Comparison of ENCODE assay signal across 8 cellular contexts in genomic region chr2:196277002-196277401, GRCh38.
DNase-seq lines count a peak whose midpoint lies in the region; ATAC-seq, FAIRE-seq and TF ChIP-seq lines count a peak whose summit lies in the region.

No MANE protein-coding gene starts in this region.

- ATAC-seq in lung (ENCODE audit: insufficient read depth, low FRiP score) (no peak), HG02870 (IDR thresholded peaks at IDR 0.05; ENCODE audit: unreplicated experiment) (no peak)

- no peaks in the 10 kb centered on the region for H3K9me3 ChIP-seq in adrenal gland (replicated peaks in 1 of 3)
- H3K9me3 ChIP-seq in lung (ENCODE audit: control insufficient read depth in 2 of 2, insufficient read depth in 1 of 2, low read length in 1 of 2) = no peaks in the 10 kb centered on the region

- H3K27me3 ChIP-seq in adrenal gland = no peaks in the 10 kb centered on the region
- no peaks in the 10 kb centered on the region for H3K27me3 ChIP-seq in lung (ENCODE audit: control insufficient read depth, insufficient read depth)

- peaks cover 9 to 27% of the 10 kb centered on the region in 2 donors for H3K4me1 ChIP-seq in adrenal gland (replicated peaks in 1 of 2)
- H3K4me1 ChIP-seq in lung (ENCODE audit: control insufficient read depth in 2 of 2, insufficient read depth in 2 of 2, low read length in 2 of 2) = peaks cover 2 to 4% of the 10 kb centered on the region in 2 donors

- FAIRE-seq in urothelium cell line (lab: Jason Lieb, UNC) = no peak

- DNase-seq in NCI-H510A treated with DMSO at 0.1 percent for 48 hours (lab: John Stamatoyannopoulos, UW) = peak; percentile 12
- DNase-seq in NCI-H510A (lab: John Stamatoyannopoulos, UW) = no peak
- peak in 1 of 7 donors; percentile 28 for DNase-seq in adrenal gland
- DNase-seq in lung (ENCODE audit: low spot score) = no peak
- no peak for DNase-seq in urothelium cell line (ENCODE audit: low spot score)
- DNase-seq in D341Med (ENCODE audit: low spot score) = no peak

- no peak overlapping the region for H3K27ac ChIP-seq in adrenal gland
- no peak overlapping the region for H3K27ac ChIP-seq in lung (ENCODE audit: low read depth in 1 of 2, low read length in 1 of 2)

- TF ChIP-seq CTCF in LNCAP (IDR thresholded peaks at IDR 0.05) = peak; percentile 54; the same call in 1 of the 2 replicates
- peak; percentile 34 to 69 (median 64) for TF ChIP-seq CTCF in adrenal gland (IDR thresholded peaks at IDR 0.05)
- peak; percentile 20 for TF ChIP-seq CTCF in lung (IDR thresholded peaks at IDR 0.05; ENCODE audit: control extremely low read depth, extremely low read depth)

- TF ChIP-seq POLR2A in adrenal gland (IDR thresholded peaks at IDR 0.05) = no peak

- H3K4me3 ChIP-seq in adrenal gland = no peak overlapping the region
- H3K4me3 ChIP-seq in lung = no peak overlapping the region

- WGBS in adrenal gland, 4 donors = 37 to 59% (median 50%) methylated on average over 2 of the region's 2 CpGs
- WGBS in lung, 2 donors = 25 to 50% methylated on average over 2 of the region's 2 CpGs

- no peaks in the 10 kb centered on the region for H3K36me3 ChIP-seq in adrenal gland (replicated peaks in 1 of 2)
- peaks cover 0 to 1% of the 10 kb centered on the region in 2 donors for H3K36me3 ChIP-seq in lung (ENCODE audit: control insufficient read depth in 2 of 2, insufficient read depth in 2 of 2, low read length in 2 of 2)

- intact Hi-C loops in adrenal gland (cut with DNase I) = loop anchor here (5.0 to 10.0 kb wide), 2 partner anchors 195 to 202 kb away; no protein-coding TSS in a partner anchor
